Comparison of ENCODE assay signal across 17 cellular contexts in genomic region chr13:100039740-100040139, GRCh38. TPM values are rescaled to one million over a fixed set of nuclear protein-coding genes. Genes with fewer than 3 reads are reported as not detected.
A peak's percentile ranks its signal among the peaks of the same experiment; 100 is the strongest.
DNase-seq lines count a peak whose midpoint lies in the region; ATAC-seq, FAIRE-seq and TF ChIP-seq lines count a peak whose summit lies in the region.
"Had no signal": no experiment of that assay in that cellular context is flagged by ENCODE, and none has a peak within 500 bp of the region (broad histone marks: within the 10 kb centered on the region; RNA-seq: fewer than 3 reads in every experiment).

No MANE protein-coding gene starts in this region.

- FAIRE-seq in astrocyte (lab: Jason Lieb, UNC), result peak; percentile 43
- FAIRE-seq: endothelial cell of umbilical vein, TTC549 had no signal

- no peak overlapping the region for H3K27ac Mint-ChIP-seq in Caco-2 (ENCODE audit: unreplicated experiment)
- H3K27ac Mint-ChIP-seq in astrocyte (ENCODE audit: unreplicated experiment), result no peak overlapping the region
- H3K27ac Mint-ChIP-seq: activated CD4-positive, alpha-beta T cell treated with anti-CD3 and anti-CD28 coated beads, Interleukin-2, amount 10 ng/mL, durations not matched to agents 7 days and 5 days had no signal

- RAD21 ChIA-PET in HCT116 (lab: Charles Lee; ENCODE audit: low non-redundant PET in 1 of 2, low total read pairs in 2 of 2, uncharacterized antibody in 2 of 2, unreplicated experiment in 2 of 2), result no interaction called here

- H3K27ac ChIP-seq in HCT116 (ENCODE audit: low read depth, low read length), result no peak overlapping the region
- no peak overlapping the region for H3K27ac ChIP-seq in astrocyte (ENCODE audit: low read depth, low read length)
- peak overlapping the region in 1 of 3 donors; percentile 68 for H3K27ac ChIP-seq in right lobe of liver
- H3K27ac ChIP-seq in substantia nigra (ENCODE audit: low read depth, low read length, poor library complexity, severe bottlenecking), result no peak overlapping the region
- H3K27ac ChIP-seq: coronary artery, Peyer's patch had no signal

- CTCF ChIA-PET in Caco-2 (lab: Charles Lee) (interaction anchor here (0.8 kb wide), 1 partner anchor 196 kb away, joined by 3 read pairs; no protein-coding TSS in a partner anchor), HCT116 (lab: Charles Lee) (interaction anchor here (1.1 kb wide), 1 partner anchor 196 kb away, joined by 6 read pairs; no protein-coding TSS in a partner anchor)

- ATAC-seq in HCT116, result no peak
- peak; percentile 46 to 79 (median 64) for ATAC-seq in right lobe of liver
- ATAC-seq in GM19328 (IDR thresholded peaks at IDR 0.05; ENCODE audit: unreplicated experiment), result no peak

- POLR2A ChIA-PET in Caco-2 (lab: Charles Lee), result no interaction called here
- POLR2A ChIA-PET in HCT116 (lab: Charles Lee), result no interaction called here

- H3K4me1 Mint-ChIP-seq in Caco-2 (ENCODE audit: low read depth, unreplicated experiment), result peaks cover 14% of the 10 kb centered on the region
- H3K4me1 Mint-ChIP-seq in astrocyte (ENCODE audit: low read depth, unreplicated experiment), result peaks cover 8% of the 10 kb centered on the region
- H3K4me1 Mint-ChIP-seq: activated CD4-positive, alpha-beta T cell treated with anti-CD3 and anti-CD28 coated beads, Interleukin-2, amount 10 ng/mL, durations not matched to agents 7 days and 5 days had no signal

- H3K79me2 ChIP-seq in HCT116 (ENCODE audit: insufficient read depth, low read length), result no peaks in the 10 kb centered on the region
- H3K79me2 ChIP-seq in astrocyte (ENCODE audit: insufficient read depth, low read length), result no peaks in the 10 kb centered on the region

- BruUV-seq in Caco-2 (replicated peaks; lab: Mats Ljungman, UMichigan) (no TSS peak), HCT116 (replicated peaks; lab: Mats Ljungman, UMichigan) (no TSS peak)

- H3K9me3 Mint-ChIP-seq in Caco-2 (ENCODE audit: unreplicated experiment) (no peaks in the 10 kb centered on the region), astrocyte (ENCODE audit: unreplicated experiment) (no peaks in the 10 kb centered on the region)
- H3K9me3 Mint-ChIP-seq: activated CD4-positive, alpha-beta T cell treated with anti-CD3 and anti-CD28 coated beads, Interleukin-2, amount 10 ng/mL, durations not matched to agents 7 days and 5 days had no signal

- TF ChIP-seq CTCF in Caco-2 (IDR thresholded peaks at IDR 0.05; ENCODE audit: insufficient read depth in 1 of 2, low read depth in 1 of 2, low read length in 1 of 2, severe bottlenecking in 1 of 2, unreplicated experiment in 1 of 2) (no peak), HCT116 (IDR thresholded peaks at IDR 0.05 in 2 of 3, conservative IDR thresholded peaks at IDR 0.05 in 1 of 3; ENCODE audit: borderline replicate concordance in 1 of 3, insufficient read depth in 1 of 3, low read depth in 2 of 3, low read length in 2 of 3) (no peak), astrocyte (IDR thresholded peaks at IDR 0.05; ENCODE audit: insufficient read depth, low read depth, low read length) (no peak), right lobe of liver (IDR thresholded peaks at IDR 0.05) (no peak)

- no peak overlapping the region for H3K9ac ChIP-seq in HCT116 (ENCODE audit: low read length)
- no peak overlapping the region for H3K9ac ChIP-seq in astrocyte (ENCODE audit: low read length)

- DNase-seq in Caco-2 (no peak), HCT116 (ENCODE audit: low read depth, low spot score) (no peak), astrocyte (ENCODE audit: low read depth) (peak; percentile 2), right lobe of liver (no peak), GM03348 (ENCODE audit: low spot score) (no peak), substantia nigra (lab: John Stamatoyannopoulos, UW) (no peak), SK-N-DZ (ENCODE audit: low spot score) (no peak)
- DNase-seq: activated CD4-positive, alpha-beta T cell treated with anti-CD3 and anti-CD28 coated beads, Interleukin-2, amount 10 ng/mL, durations not matched to agents 7 days and 5 days; NCI-H1694 treated with DMSO at 0.1 percent for 48 hours; NCI-H526; Peyer's patch; stimulated activated CD4-positive, alpha-beta T cell treated with anti-CD3 and anti-CD28 coated beads, Interleukin-2, amount 100 ng/mL, for 48 hours had no signal

- H3K36me3 Mint-ChIP-seq in Caco-2 (ENCODE audit: insufficient read depth, unreplicated experiment), result no peaks in the 10 kb centered on the region
- H3K36me3 Mint-ChIP-seq in astrocyte (ENCODE audit: low read depth, unreplicated experiment), result no peaks in the 10 kb centered on the region

- TF ChIP-seq POLR2A in HCT116 (IDR thresholded peaks at IDR 0.05; ENCODE audit: borderline replicate concordance, extremely low read depth, insufficient read depth, insufficient read length), result no peak
- no peak for TF ChIP-seq POLR2A in right lobe of liver (IDR thresholded peaks at IDR 0.05)

- H3K4me3 ChIP-seq in Caco-2 (ENCODE audit: low read depth, low read length) (no peak overlapping the region), HCT116 (replicated peaks in 1 of 2; ENCODE audit: low read depth in 1 of 2, low read length in 2 of 2) (no peak overlapping the region), astrocyte (ENCODE audit: insufficient read depth, low read depth, low read length) (no peak overlapping the region), right lobe of liver (peak overlapping the region in 1 of 3 donors; percentile 10)
- H3K4me3 ChIP-seq: coronary artery, Peyer's patch had no signal

- no peaks in the 10 kb centered on the region for H3K27me3 ChIP-seq in Caco-2 (replicated peaks; ENCODE audit: control insufficient read depth, insufficient read depth, low read length)
- H3K27me3 ChIP-seq in HCT116 (ENCODE audit: insufficient read depth, low read length), result no peaks in the 10 kb centered on the region
- no peaks in the 10 kb centered on the region for H3K27me3 ChIP-seq in astrocyte (ENCODE audit: insufficient read depth, low read length)
- H3K27me3 ChIP-seq in right lobe of liver, result no peaks in the 10 kb centered on the region
- H3K27me3 ChIP-seq: Peyer's patch had no signal

- no peak overlapping the region for H3K4me2 ChIP-seq in HCT116 (ENCODE audit: low read length)
- H3K4me2 ChIP-seq in astrocyte (ENCODE audit: low read length), result peak overlapping the region; percentile 28

- H3K9me2 ChIP-seq in HCT116 (ENCODE audit: insufficient read depth), result no peaks in the 10 kb centered on the region

- H3K4me1 ChIP-seq in Caco-2, result peaks cover 8% of the 10 kb centered on the region
- no peaks in the 10 kb centered on the region for H3K4me1 ChIP-seq in HCT116 (ENCODE audit: control insufficient read depth in 1 of 2, insufficient read depth in 2 of 2, low read length in 2 of 2)
- no peaks in the 10 kb centered on the region for H3K4me1 ChIP-seq in astrocyte (ENCODE audit: insufficient read depth, low read length)
- peaks cover 0 to 9% (median 0%) of the 10 kb centered on the region in 4 donors for H3K4me1 ChIP-seq in right lobe of liver
- H3K4me1 ChIP-seq: Peyer's patch had no signal

- H3K4me3 Mint-ChIP-seq in Caco-2 (ENCODE audit: unreplicated experiment) (peak overlapping the region; percentile 15), astrocyte (ENCODE audit: unreplicated experiment) (no peak overlapping the region)
- H3K4me3 Mint-ChIP-seq: activated CD4-positive, alpha-beta T cell treated with anti-CD3 and anti-CD28 coated beads, Interleukin-2, amount 10 ng/mL, durations not matched to agents 7 days and 5 days had no signal

- H3K27me3 Mint-ChIP-seq in Caco-2 (ENCODE audit: insufficient read depth, unreplicated experiment) (no peaks in the 10 kb centered on the region), astrocyte (ENCODE audit: low read depth, unreplicated experiment) (no peaks in the 10 kb centered on the region)

- no peak for TF ChIP-seq RAD21 in HCT116 (IDR thresholded peaks at IDR 0.05; ENCODE audit: low read depth)

- 48% methylated on average over 4 of the region's 4 CpGs for WGBS in right lobe of liver (ENCODE audit: insufficient coverage, low coverage, low lambda C conversion rate, missing lambda C conversion rate)

- H3K9me3 ChIP-seq in Caco-2 (no peaks in the 10 kb centered on the region), HCT116 (ENCODE audit: control insufficient read depth in 1 of 2, insufficient read depth in 1 of 2, low read depth in 1 of 2, low read length in 2 of 2) (no peaks in the 10 kb centered on the region), astrocyte (ENCODE audit: insufficient read depth, low read depth, low read length) (no peaks in the 10 kb centered on the region), right lobe of liver (no peaks in the 10 kb centered on the region)
- H3K9me3 ChIP-seq: Peyer's patch had no signal

- H4K20me1 ChIP-seq in HCT116 (ENCODE audit: insufficient read depth) (no peaks in the 10 kb centered on the region), astrocyte (ENCODE audit: insufficient read depth, low read length) (no peaks in the 10 kb centered on the region)

- intact Hi-C loops in Caco-2 (cut with micrococcal nuclease; ENCODE audit: unreplicated experiment) (loop anchor here (5.0 kb wide), 2 partner anchors 198 to 473 kb away; no protein-coding TSS in a partner anchor), HCT116 (cut with micrococcal nuclease) (loop anchor here (5.0 kb wide), 1 partner anchor 473 kb away; no protein-coding TSS in a partner anchor), right lobe of liver (cut with DNase I) (no loop called here)

- peak overlapping the region; percentile 38 for H2AFZ ChIP-seq in HCT116 (ENCODE audit: low read depth, low read length, poor library complexity, severe bottlenecking)
- no peak overlapping the region for H2AFZ ChIP-seq in astrocyte (ENCODE audit: low read depth, low read length)

- H3K36me3 ChIP-seq in Caco-2 (ENCODE audit: control insufficient read depth, insufficient read depth, low read length), result no peaks in the 10 kb centered on the region
- H3K36me3 ChIP-seq in HCT116 (ENCODE audit: control insufficient read depth in 1 of 2, insufficient read depth in 2 of 2, low read length in 2 of 2), result no peaks in the 10 kb centered on the region
- H3K36me3 ChIP-seq in astrocyte (ENCODE audit: insufficient read depth, low read length), result no peaks in the 10 kb centered on the region
- H3K36me3 ChIP-seq in right lobe of liver, result no peaks in the 10 kb centered on the region
- H3K36me3 ChIP-seq: Peyer's patch had no signal

TF ChIP-seq in HCT116, 20 proteins besides CTCF, POLR2A, EP300 and RAD21 (continues in another document):
- TF ChIP-seq JUND (IDR thresholded peaks at IDR 0.05) (no peak), EGR1 (IDR thresholded peaks at IDR 0.05; ENCODE audit: low read depth) (no peak)

RNA-seq across cellular contexts. Expression of gene PCCA, which starts 49.2 kb away (rescaled TPM):
- total RNA-seq in Caco-2 (2022) (38.5 and 39.9 TPM in 2 replicates), HCT116 (2021; ENCODE audit: unreplicated experiment) (23.0 TPM), astrocyte (11.3 and 13.9 TPM in 2 replicates), right lobe of liver (100 to 1,000 TPM in 1 of 6 experiments, 10 to 100 TPM in 5; 58.2 to 161 (median 85.2) TPM)
- polyA plus RNA-seq in HCT116 (2012), result 13.7 and 16.0 TPM in 2 replicates
- polyA plus RNA-seq in SK-N-DZ (2014; cell fraction: cytosol; rRNA removed), result 14.2 and 14.9 TPM in 2 replicates
- polyA plus RNA-seq in SK-N-DZ (2014; cell fraction: nucleus; rRNA removed), result 22.7 and 24.6 TPM in 2 replicates

RNA-seq across cellular contexts. Expression of gene ZIC2, which starts 58.2 kb away (rescaled TPM):
- total RNA-seq in Caco-2 (2022) (1.3 and 1.9 TPM in 2 replicates), HCT116 (2021; ENCODE audit: unreplicated experiment) (44.4 TPM), astrocyte (0.60 and 1.8 TPM in 2 replicates), right lobe of liver (under 1 TPM in 1 of 6 experiments, not detected in 5; 0.24 TPM)
- polyA plus RNA-seq in HCT116 (2012), result 15.1 and 15.3 TPM in 2 replicates
- not detected in 2 replicates for polyA plus RNA-seq in SK-N-DZ (2014; cell fraction: cytosol; rRNA removed)
- not detected in 2 replicates for polyA plus RNA-seq in SK-N-DZ (2014; cell fraction: nucleus; rRNA removed)
- total RNA-seq: activated CD4-positive, alpha-beta T cell treated with anti-CD3 and anti-CD28 coated beads, Interleukin-2, amount 10 ng/mL, durations not matched to agents 7 days and 5 days; endothelial cell of umbilical vein; omental fat pad; Peyer's patch had no signal

Comparison
In these comparisons a context has a peak if more than half of its experiments do, and no peak if none do; other contexts are left out.
1. ATAC-seq: peak in right lobe of liver (4 of 4); none in HCT116 (single experiment) and GM19328 (single experiment).
2. RNA of gene ZIC2, which starts 58.2 kb away (total RNA-seq): 44.4 TPM in HCT116 (single experiment); 0.60 to 1.8 TPM in astrocyte, 1.3 to 1.9 TPM in Caco-2 and 0.24 TPM in right lobe of liver; every median in the first group is over 10 times any median in the second.
3. intact Hi-C loops: an anchor here in Caco-2 (5.0 kb wide) and HCT116 (5.0 kb wide); none called in right lobe of liver.